Comparison of ENCODE assay signal across 17 cellular contexts in genomic region chrX:53268173-53268572, GRCh38. TPM values are rescaled to one million over a fixed set of nuclear protein-coding genes. Genes with fewer than 3 reads are reported as not detected.
DNase-seq lines count a peak whose midpoint lies in the region; ATAC-seq and TF ChIP-seq lines count a peak whose summit lies in the region.
"Had no signal": no experiment of that assay in that cellular context is flagged by ENCODE, and none has a peak within 500 bp of the region (broad histone marks: within the 10 kb centered on the region; RNA-seq: fewer than 3 reads in every experiment).

No MANE protein-coding gene starts in this region.

- H3K9ac ChIP-seq in mammary epithelial cell (ENCODE audit: insufficient read depth, low read length) = no peak overlapping the region
- H3K9ac ChIP-seq: SK-N-SH had no signal

- 50% methylated on average over 7 of the region's 7 CpGs for WGBS in right cardiac atrium
- 15% methylated on average over 6 of the region's 7 CpGs for WGBS in mammary epithelial cell (ENCODE audit: low coverage, missing lambda C conversion rate)

- H3K79me2 ChIP-seq in mammary epithelial cell (ENCODE audit: insufficient read depth, low read length) = no peaks in the 10 kb centered on the region

- DNase-seq in cardiac septum (ENCODE audit: low spot score) (peak; percentile 14), right cardiac atrium (no peak), mammary epithelial cell (peak; percentile 80), islet precursor cell (peak; percentile 16), NOMO-1 (lab: John Stamatoyannopoulos, UW; ENCODE audit: unreplicated experiment in 2 of 2) (no peak), A673 (ENCODE audit: low spot score) (no peak)
- DNase-seq: AML-193, COR-L47, GDM1, H9, NCI-H1436, NCI-H2081, NCI-H774, OCI-M1, SHP77 treated with DMSO at 0.1 percent for 48 hours, SK-N-SH had no signal

- H3K27me3 ChIP-seq in right cardiac atrium (ENCODE audit: control insufficient read depth, insufficient read depth) (no peaks in the 10 kb centered on the region), mammary epithelial cell (ENCODE audit: insufficient read depth, low read length) (no peaks in the 10 kb centered on the region), A673 (replicated peaks; ENCODE audit: insufficient read depth, low read depth, low read length, poor library complexity) (no peaks in the 10 kb centered on the region)

- H2AFZ ChIP-seq in mammary epithelial cell (ENCODE audit: low read depth, low read length) = peak overlapping the region; percentile 7

- intact Hi-C loops in cardiac septum (cut with DNase I) (no loop called here), right cardiac atrium (cut with DNase I) (no loop called here), mammary epithelial cell (cut with micrococcal nuclease) (no loop called here), A673 (cut with micrococcal nuclease; ENCODE audit: unreplicated experiment) (no loop called here)

- H3K27ac ChIP-seq in right cardiac atrium (ENCODE audit: low read length) (no peak overlapping the region), mammary epithelial cell (ENCODE audit: insufficient read depth, low read depth, low read length) (no peak overlapping the region), A673 (ENCODE audit: low read depth, low read length, poor library complexity, severe bottlenecking) (no peak overlapping the region)

- ATAC-seq in right cardiac atrium = no peak
- ATAC-seq in GM21390 (IDR thresholded peaks at IDR 0.05; ENCODE audit: unreplicated experiment) = no peak

- H3K36me3 ChIP-seq in mammary epithelial cell (ENCODE audit: insufficient read depth, low read length) (no peaks in the 10 kb centered on the region), A673 (ENCODE audit: insufficient read depth, low read length, poor library complexity, severe bottlenecking) (no peaks in the 10 kb centered on the region)

- dilution Hi-C loops in mammary epithelial cell (cut with HindIII; ENCODE audit: low sequenced_read_pairs) = no loop called here

- in situ Hi-C loops in mammary epithelial cell (cut with MboI; ENCODE audit: low sequenced_read_pairs in 2 of 2) = no loop called here

- BruUV-seq in mammary epithelial cell (replicated peaks; lab: Mats Ljungman, UMichigan) (no TSS peak), A673 (replicated peaks; lab: Mats Ljungman, UMichigan) (no TSS peak)

- POLR2A ChIA-PET in A673 (lab: Charles Lee; ENCODE audit: low non-redundant PET) = no interaction called here

- no peak for TF ChIP-seq CTCF in mammary epithelial cell (conservative IDR thresholded peaks at IDR 0.05 in 1 of 2, IDR thresholded peaks at IDR 0.05 in 1 of 2; ENCODE audit: extremely low read depth in 1 of 2, insufficient read depth in 1 of 2, low read depth in 1 of 2, low read length in 2 of 2)
- no peak for TF ChIP-seq CTCF in A673 (conservative IDR thresholded peaks at IDR 0.05; ENCODE audit: low read depth, low read length)

- CTCF ChIA-PET in mammary epithelial cell (lab: Charles Lee; ENCODE audit: low non-redundant PET) (interaction anchor here (0.6 kb wide), 1 partner anchor 14 kb away, joined by 6 read pairs; no protein-coding TSS in a partner anchor), A673 (lab: Charles Lee) (no interaction called here)

- no peaks in the 10 kb centered on the region for H3K9me3 ChIP-seq in right cardiac atrium (ENCODE audit: control insufficient read depth, low read length)
- no peaks in the 10 kb centered on the region for H3K9me3 ChIP-seq in mammary epithelial cell (replicated peaks; ENCODE audit: insufficient read depth, low read length)
- no peaks in the 10 kb centered on the region for H3K9me3 ChIP-seq in A673 (ENCODE audit: low read depth, low read length, poor library complexity, severe bottlenecking)
- H3K9me3 ChIP-seq: SK-N-SH had no signal

- H3K4me2 ChIP-seq in mammary epithelial cell (ENCODE audit: insufficient read depth, low read depth, low read length) = peak overlapping the region; percentile 61
- H3K4me2 ChIP-seq: SK-N-SH had no signal

- H4K20me1 ChIP-seq in mammary epithelial cell (ENCODE audit: insufficient read depth, low read length) = no peaks in the 10 kb centered on the region

- no peak overlapping the region for H3K4me3 ChIP-seq in right cardiac atrium (ENCODE audit: low read length)
- H3K4me3 ChIP-seq in mammary epithelial cell (replicated peaks in 1 of 3; ENCODE audit: insufficient read depth in 1 of 3, low read depth in 2 of 3, low read length in 3 of 3) = no peak overlapping the region
- no peak overlapping the region for H3K4me3 ChIP-seq in A673 (ENCODE audit: low read depth, low read length, poor library complexity, severe bottlenecking)

- H3K4me1 ChIP-seq in right cardiac atrium (ENCODE audit: control insufficient read depth, insufficient read depth, low read length) = no peaks in the 10 kb centered on the region
- H3K4me1 ChIP-seq in mammary epithelial cell (ENCODE audit: insufficient read depth, low read length) = peaks cover 52% of the 10 kb centered on the region
- peaks cover 4% of the 10 kb centered on the region for H3K4me1 ChIP-seq in A673 (ENCODE audit: insufficient read depth, low read length, poor library complexity, severe bottlenecking)

RNA-seq across cellular contexts. Expression of gene IQSEC2, which starts 13.2 kb away (rescaled TPM):
- total RNA-seq in cardiac septum (11.6 TPM), right cardiac atrium (10 to 100 TPM; 11.6 to 15.3 (median 14.6) TPM), mammary epithelial cell (10 to 100 TPM; 12.0 to 12.3 TPM), A673 (2021) (8.1 and 8.9 TPM in 2 replicates)
- polyA plus RNA-seq in right cardiac atrium (15.1 TPM), mammary epithelial cell (4.1 TPM)
- polyA minus RNA-seq in mammary epithelial cell = 10.7 TPM

RNA-seq across cellular contexts. Expression of gene KDM5C, which starts 43.2 kb away (rescaled TPM):
- total RNA-seq in cardiac septum (57.7 TPM), right cardiac atrium (10 to 100 TPM; 37.8 to 61.6 (median 47.7) TPM), mammary epithelial cell (100 to 1,000 TPM; 106 to 125 TPM), A673 (2021) (177 and 178 TPM in 2 replicates)
- polyA plus RNA-seq in right cardiac atrium (23.4 TPM), mammary epithelial cell (40.2 TPM)
- polyA minus RNA-seq in mammary epithelial cell = 90.0 TPM

Comparison
In these comparisons a context has a peak if more than half of its experiments do, and no peak if none do; other contexts are left out.
1. DNase-seq: peak in cardiac septum (single experiment), mammary epithelial cell (single experiment) and islet precursor cell (single experiment); none in right cardiac atrium (0 of 3), NOMO-1 (0 of 2) and A673 (single experiment).